ENCODE assay signal across 13 cellular contexts in genomic region chr4:134027931-134028330, GRCh38.
DNase-seq lines count a peak whose midpoint lies in the region; ATAC-seq, FAIRE-seq and TF ChIP-seq lines count a peak whose summit lies in the region.
"Had no signal": no experiment of that assay in that cellular context is flagged by ENCODE, and none has a peak within 500 bp of the region (broad histone marks: within the 10 kb centered on the region; RNA-seq: fewer than 3 reads in every experiment).

No MANE protein-coding gene starts in this region.

- no peak overlapping the region for H2BK120ac ChIP-seq in H9 (ENCODE audit: low read depth, low read length, poor library complexity, severe bottlenecking)

- H3K79me2 ChIP-seq in astrocyte (ENCODE audit: insufficient read depth, low read length) (no peaks in the 10 kb centered on the region), H9 (ENCODE audit: insufficient read depth, low read length) (no peaks in the 10 kb centered on the region)

- H3K23me2 ChIP-seq in H9 (ENCODE audit: insufficient read length, low read depth, low read length, poor library complexity, severe bottlenecking): no peaks in the 10 kb centered on the region

- H4K20me1 ChIP-seq in astrocyte (ENCODE audit: insufficient read depth, low read length): no peaks in the 10 kb centered on the region
- no peaks in the 10 kb centered on the region for H4K20me1 ChIP-seq in H9 (ENCODE audit: control insufficient read depth, insufficient read depth, insufficient read length)

- no peaks in the 10 kb centered on the region for H3K4me1 ChIP-seq in astrocyte (ENCODE audit: insufficient read depth, low read length)
- H3K4me1 ChIP-seq in H9 (ENCODE audit: insufficient read depth, low read length): no peaks in the 10 kb centered on the region

- no peak overlapping the region for H2BK12ac ChIP-seq in H9 (ENCODE audit: insufficient read length, low read depth, low read length)

- no peak overlapping the region for H2BK15ac ChIP-seq in H9 (ENCODE audit: low read depth, low read length)

- H3K36me3 Mint-ChIP-seq in astrocyte (ENCODE audit: low read depth, unreplicated experiment) (no peaks in the 10 kb centered on the region), H9 (ENCODE audit: insufficient read depth in 1 of 3, low read depth in 3 of 3) (no peaks in the 10 kb centered on the region)

- FAIRE-seq in astrocyte (lab: Jason Lieb, UNC): no peak

- H2AFZ ChIP-seq in astrocyte (ENCODE audit: low read depth, low read length): no peak overlapping the region
- H2AFZ ChIP-seq in H9 (ENCODE audit: low read length): no peak overlapping the region

- no peaks in the 10 kb centered on the region for H3K9me3 ChIP-seq in astrocyte (ENCODE audit: insufficient read depth, low read depth, low read length)
- H3K9me3 ChIP-seq in H9 (ENCODE audit: control insufficient read depth, low read depth, low read length): no peaks in the 10 kb centered on the region

- H2AK5ac ChIP-seq in H9 (ENCODE audit: insufficient read length, low read length): no peak overlapping the region

- H3K4me2 ChIP-seq in astrocyte (ENCODE audit: low read length): peak overlapping the region; percentile 33
- no peak overlapping the region for H3K4me2 ChIP-seq in H9 (ENCODE audit: insufficient read depth, insufficient read length, low read length)

- H3K79me1 ChIP-seq in H9 (ENCODE audit: insufficient read depth, low read depth, low read length, poor library complexity, severe bottlenecking): no peaks in the 10 kb centered on the region

- no peak overlapping the region for H3K14ac ChIP-seq in H9 (ENCODE audit: insufficient read depth, low read length)

- no peak overlapping the region for H3K56ac ChIP-seq in H9 (ENCODE audit: insufficient read length, low read depth, low read length)

- peak; percentile 7 for DNase-seq in COLO829 (ENCODE audit: low spot score)
- peak; percentile 87 for DNase-seq in HS-5 (ENCODE audit: low read depth)
- DNase-seq in astrocyte (ENCODE audit: low read depth): peak; percentile 94
- peak; percentile 89 for DNase-seq in iris pigment epithelial cell (ENCODE audit: low read depth)
- no peak for DNase-seq in H9
- DNase-seq in NCI-H748 treated with DMSO at 0.1 percent for 48 hours (lab: John Stamatoyannopoulos, UW): no peak
- DNase-seq: activated effector memory CD4-positive, alpha-beta T cell treated with Interleukin-2 at 50 U/mL for 16 hours; dermis blood vessel endothelial cell; NCI-H187 treated with DMSO at 0.1 percent for 48 hours; stimulated activated naive CD8-positive, alpha-beta T cell treated with anti-CD3 and anti-CD28 coated beads, Interleukin-15, Interleukin-2, amounts not matched to agents 100 U/mL and 50 U/mL, for 24 hours had no signal

- whole genome bisulfite sequencing in H9 (ENCODE audit: extremely low coverage, insufficient read length, low lambda C conversion rate): no CpG with 5 or more reads among the region's 1 CpG

- H2BK20ac ChIP-seq in H9 (ENCODE audit: low read depth, low read length, poor library complexity, severe bottlenecking): no peak overlapping the region

- H3K27me3 ChIP-seq in astrocyte (ENCODE audit: insufficient read depth, low read length) (no peaks in the 10 kb centered on the region), H9 (ENCODE audit: insufficient read depth, low read length) (no peaks in the 10 kb centered on the region)

- TF ChIP-seq CTCF in astrocyte (IDR thresholded peaks at IDR 0.05; ENCODE audit: insufficient read depth, low read depth, low read length) (no peak), H9 (conservative IDR thresholded peaks at IDR 0.05) (no peak)

- peak overlapping the region; percentile 51 for H3K27ac ChIP-seq in astrocyte (ENCODE audit: low read depth, low read length)
- H3K27ac ChIP-seq in H9 (ENCODE audit: insufficient read length, low read depth, low read length): no peak overlapping the region

- no peak overlapping the region for H3K27ac Mint-ChIP-seq in astrocyte (ENCODE audit: unreplicated experiment)
- no peak overlapping the region for H3K27ac Mint-ChIP-seq in H9

- H3K36me3 ChIP-seq in astrocyte (ENCODE audit: insufficient read depth, low read length): no peaks in the 10 kb centered on the region

- H3K9me3 Mint-ChIP-seq in astrocyte (ENCODE audit: unreplicated experiment) (no peaks in the 10 kb centered on the region), H9 (no peaks in the 10 kb centered on the region)
- H3K9me3 Mint-ChIP-seq: neural crest cell had no signal

- H3K4me3 Mint-ChIP-seq in astrocyte (ENCODE audit: unreplicated experiment) (no peak overlapping the region), H9 (no peak overlapping the region)
- H3K4me3 Mint-ChIP-seq: neural crest cell had no signal

- H3K27me3 Mint-ChIP-seq in astrocyte (ENCODE audit: low read depth, unreplicated experiment): no peaks in the 10 kb centered on the region
- no peaks in the 10 kb centered on the region for H3K27me3 Mint-ChIP-seq in H9 (ENCODE audit: low read depth)

- no peak overlapping the region for H3K18ac ChIP-seq in H9 (ENCODE audit: insufficient read length, low read depth, low read length)

- H3K23ac ChIP-seq in H9 (ENCODE audit: insufficient read length, low read depth, low read length): no peak overlapping the region

- H4K5ac ChIP-seq in H9 (ENCODE audit: insufficient read length, low read depth, low read length): no peak overlapping the region

- no peak for ATAC-seq in HG02763 (IDR thresholded peaks at IDR 0.05; ENCODE audit: unreplicated experiment)
- ATAC-seq in HG03025 (IDR thresholded peaks at IDR 0.05; ENCODE audit: low FRiP score, unreplicated experiment): no peak
- ATAC-seq: stimulated activated naive CD8-positive, alpha-beta T cell treated with anti-CD3 and anti-CD28 coated beads, Interleukin-15, Interleukin-2, amounts not matched to agents 100 U/mL and 50 U/mL, for 24 hours had no signal

- H3K4ac ChIP-seq in H9 (ENCODE audit: low read depth, low read length): no peak overlapping the region

- H3K4me1 Mint-ChIP-seq in astrocyte (ENCODE audit: low read depth, unreplicated experiment): no peaks in the 10 kb centered on the region
- H3K4me1 Mint-ChIP-seq in H9: peaks cover 0 to 3% of the 10 kb centered on the region in 2 experiments; a peak in 3 of 4 replicates

- no peak overlapping the region for H2BK5ac ChIP-seq in H9 (ENCODE audit: insufficient read length, low read length)

- no peak overlapping the region for H4K91ac ChIP-seq in H9 (ENCODE audit: insufficient read length, low read depth, low read length)

- H3K4me3 ChIP-seq in astrocyte (ENCODE audit: insufficient read depth, low read depth, low read length): no peak overlapping the region

- no peak overlapping the region for H4K8ac ChIP-seq in H9 (replicated peaks; ENCODE audit: insufficient read length, low read depth, low read length)

- H3T11ph ChIP-seq in H9 (ENCODE audit: low read length): no peak overlapping the region

- H3K9ac ChIP-seq in astrocyte (ENCODE audit: low read length): no peak overlapping the region
- H3K9ac ChIP-seq in H9 (ENCODE audit: extremely low read depth, insufficient read length, low read length): no peak overlapping the region

Comparison
In these comparisons a context has a peak if more than half of its experiments do, and no peak if none do; other contexts are left out.
1. DNase-seq: peak in COLO829 (single experiment), HS-5 (single experiment), astrocyte (single experiment) and iris pigment epithelial cell (single experiment); none in H9 (single experiment) and NCI-H748 treated with DMSO at 0.1 percent for 48 hours (single experiment).